ENCODE assay signal across 10 cellular contexts in the genomic region with DNA sequence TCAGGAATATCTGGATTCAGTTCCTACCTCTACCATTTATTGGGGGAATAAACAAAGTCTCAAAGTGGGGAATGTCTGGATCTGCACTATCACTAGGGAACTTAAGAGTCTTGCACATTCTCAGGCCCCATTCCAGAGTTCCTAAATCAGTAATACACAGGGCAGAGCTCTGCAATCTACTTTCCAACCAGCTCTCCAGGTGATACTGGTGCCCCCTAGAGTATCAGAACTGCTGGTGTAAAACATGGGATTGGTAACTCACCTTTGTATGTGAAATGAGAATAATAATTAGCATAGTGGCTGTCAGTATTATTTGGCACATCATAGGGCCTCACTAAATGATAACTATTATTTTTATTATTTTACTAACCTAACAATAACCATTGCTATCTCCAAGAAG.
DNase-seq lines count a peak whose midpoint lies in the region; ATAC-seq and TF ChIP-seq lines count a peak whose summit lies in the region.
"Had no signal": no experiment of that assay in that cellular context is flagged by ENCODE, and none has a peak within 500 bp of the region (broad histone marks: within the 10 kb centered on the region; RNA-seq: fewer than 3 reads in every experiment).

No MANE protein-coding gene starts in this region.

- H3K27ac ChIP-seq in heart left ventricle, result no peak overlapping the region
- H3K27ac ChIP-seq in right atrium auricular region, result no peak overlapping the region
- no peak overlapping the region for H3K27ac ChIP-seq in foreskin keratinocyte
- H3K27ac ChIP-seq: BLaER1 had no signal

- no peaks in the 10 kb centered on the region for H3K4me1 ChIP-seq in heart left ventricle
- H3K4me1 ChIP-seq in right atrium auricular region, result no peaks in the 10 kb centered on the region
- H3K4me1 ChIP-seq in foreskin keratinocyte, result no peaks in the 10 kb centered on the region
- H3K4me1 ChIP-seq in mucosa of descending colon (ENCODE audit: low read depth), result no peaks in the 10 kb centered on the region
- H3K4me1 ChIP-seq: BLaER1 had no signal

- peak in 7 of 12 donors; percentile 9 to 33 (median 20) for TF ChIP-seq CTCF in heart left ventricle (IDR thresholded peaks at IDR 0.05)
- peak in 1 of 2 donors; percentile 44 for TF ChIP-seq CTCF in right atrium auricular region (IDR thresholded peaks at IDR 0.05)
- peak; percentile 24 for TF ChIP-seq CTCF in foreskin keratinocyte (conservative IDR thresholded peaks at IDR 0.05)
- no peak for TF ChIP-seq CTCF in mucosa of descending colon (IDR thresholded peaks at IDR 0.05)

- no peak overlapping the region for H3K4me3 ChIP-seq in heart left ventricle
- H3K4me3 ChIP-seq in right atrium auricular region, result no peak overlapping the region
- no peak overlapping the region for H3K4me3 ChIP-seq in mucosa of descending colon
- H3K4me3 ChIP-seq: BLaER1 had no signal

- H3K27me3 ChIP-seq in heart left ventricle, result no peaks in the 10 kb centered on the region
- no peaks in the 10 kb centered on the region for H3K27me3 ChIP-seq in right atrium auricular region
- no peaks in the 10 kb centered on the region for H3K27me3 ChIP-seq in foreskin keratinocyte
- H3K27me3 ChIP-seq: BLaER1 had no signal

- H3K36me3 ChIP-seq in heart left ventricle (no peaks in the 10 kb centered on the region), right atrium auricular region (no peaks in the 10 kb centered on the region), mucosa of descending colon (ENCODE audit: low read depth) (no peaks in the 10 kb centered on the region)
- H3K36me3 ChIP-seq: BLaER1 had no signal

- DNase-seq in heart left ventricle (no peak), right atrium auricular region (ENCODE audit: low spot score) (no peak), NCI-H748 treated with DMSO at 0.1 percent for 48 hours (lab: John Stamatoyannopoulos, UW) (peak; percentile 7), foreskin keratinocyte (peak in 1 of 2 donors; percentile 2), mucosa of descending colon (no peak)
- DNase-seq in stimulated activated CD4-positive, alpha-beta T cell treated with anti-CD3 and anti-CD28 coated beads, Interleukin-2, amount 100 ng/mL, for 48 hours, result no peak
- DNase-seq: activated CD8-positive, alpha-beta memory T cell treated with anti-CD3 and anti-CD28 coated beads for 24 hours had no signal

- H3K9me3 ChIP-seq in heart left ventricle (no peaks in the 10 kb centered on the region), right atrium auricular region (no peaks in the 10 kb centered on the region), mucosa of descending colon (no peaks in the 10 kb centered on the region)
- H3K9me3 ChIP-seq: BLaER1 had no signal

- TF ChIP-seq POLR2A in heart left ventricle (IDR thresholded peaks at IDR 0.05) (no peak), GM18505 (IDR thresholded peaks at IDR 0.05; ENCODE audit: borderline replicate concordance, extremely low read depth, insufficient read depth, insufficient read length) (no peak)

- intact Hi-C loops in heart left ventricle (cut with DNase I), result loop anchor here in 7 of 10 donors (2.0 to 10.0 kb wide), 4 partner anchors 414 to 418 kb away; no protein-coding TSS in a partner anchor
- intact Hi-C loops in mucosa of descending colon (cut with DNase I, micrococcal nuclease), result no loop called here

- ATAC-seq in heart left ventricle (peak in 3 of 4 donors; percentile 43 to 58 (median 50)), foreskin keratinocyte (no peak), GM18505 (IDR thresholded peaks at IDR 0.05; ENCODE audit: unreplicated experiment) (no peak), HG02588 (IDR thresholded peaks at IDR 0.05; ENCODE audit: unreplicated experiment) (no peak), mucosa of descending colon (no peak)

Comparison
In these comparisons a context has a peak if more than half of its experiments do, and no peak if none do; other contexts are left out.
1. ATAC-seq: peak in heart left ventricle (3 of 4); none in foreskin keratinocyte (single experiment), GM18505 (single experiment), HG02588 (single experiment) and mucosa of descending colon (single experiment).
2. intact Hi-C loops: an anchor here in heart left ventricle (2.0 to 10.0 kb wide); none called in mucosa of descending colon.